1 cellular context compared by ENCODE assay signal in genomic region chr13:51221674-51222509, GRCh38.
TF ChIP-seq lines count a peak whose summit lies in the region.

TSS of gene FAM124A (plus strand) at chr13:51222398. CDS start at chr13:51222502, 104 bp downstream.

TF ChIP-seq in HepG2, 621 proteins besides CTCF, POLR2A, EP300 and RAD21 (continued from another document and continues in another):
- no peak for TF ChIP-seq HNF1A (IDR thresholded peaks at IDR 0.05; ENCODE audit: low read depth)
- TF ChIP-seq HNF1A (CRISPR knock-in tag; IDR thresholded peaks at IDR 0.05; ENCODE audit: borderline replicate concordance), result no peak
- 0 out of 2 replicates have a peak, but pooled peaks have one; percentile 1 for TF ChIP-seq SPEN (CRISPR knock-in tag; IDR thresholded peaks at IDR 0.05; ENCODE audit: low read depth)
- 0 out of 2 replicates have a peak, but pooled peaks have one; percentile 43 for TF ChIP-seq CHCHD3 (CRISPR knock-in tag; IDR thresholded peaks at IDR 0.05)
- no peak for TF ChIP-seq ZFAT (CRISPR knock-in tag; conservative IDR thresholded peaks at IDR 0.05)
- no peak for TF ChIP-seq HDAC2 (CRISPR knock-in tag; IDR thresholded peaks at IDR 0.05)
- no peak for TF ChIP-seq JDP2 (CRISPR knock-in tag; IDR thresholded peaks at IDR 0.05; ENCODE audit: borderline replicate concordance)
- no peak for TF ChIP-seq RARG (CRISPR knock-in tag; IDR thresholded peaks at IDR 0.05; ENCODE audit: low read depth)
- no peak for TF ChIP-seq HCFC1 (IDR thresholded peaks at IDR 0.05; ENCODE audit: low read depth, low read length)
- no peak for TF ChIP-seq ZNF12 (CRISPR knock-in tag; IDR thresholded peaks at IDR 0.05)
- TF ChIP-seq FLYWCH1 (CRISPR knock-in tag; IDR thresholded peaks at IDR 0.05), result no peak
- TF ChIP-seq DNMT1 (CRISPR knock-in tag; IDR thresholded peaks at IDR 0.05), result peak; percentile 62; the same call in 1 of the 2 replicates
- TF ChIP-seq PAX8 (CRISPR knock-in tag; IDR thresholded peaks at IDR 0.05; ENCODE audit: borderline replicate concordance), result no peak
- TF ChIP-seq ZMYM2 (CRISPR knock-in tag; IDR thresholded peaks at IDR 0.05), result no peak
- no peak for TF ChIP-seq NFYB (CRISPR knock-in tag; IDR thresholded peaks at IDR 0.05)
- no peak for TF ChIP-seq ZNF430 (CRISPR knock-in tag; IDR thresholded peaks at IDR 0.05)
- 0 out of 2 replicates have a peak, but pooled peaks have one; percentile 20 for TF ChIP-seq ZFY (CRISPR knock-in tag; IDR thresholded peaks at IDR 0.05)
- no peak for TF ChIP-seq CBX1 (IDR thresholded peaks at IDR 0.05; ENCODE audit: low read depth)
- TF ChIP-seq SRSF9 (IDR thresholded peaks at IDR 0.05; ENCODE audit: borderline replicate concordance, insufficient read depth, low read depth, low read length, poor library complexity, severe bottlenecking), result no peak
- peak; percentile 32; the same call in 1 of the 2 replicates for TF ChIP-seq ZNF768 (CRISPR knock-in tag; IDR thresholded peaks at IDR 0.05)
- no peak for TF ChIP-seq ZNF44 (CRISPR knock-in tag; IDR thresholded peaks at IDR 0.05)
- TF ChIP-seq KAT7 (CRISPR knock-in tag; IDR thresholded peaks at IDR 0.05; ENCODE audit: borderline replicate concordance), result no peak
- TF ChIP-seq LBX2 (CRISPR knock-in tag; IDR thresholded peaks at IDR 0.05; ENCODE audit: borderline replicate concordance), result 0 out of 2 replicates have a peak, but pooled peaks have one; percentile 43
- no peak for TF ChIP-seq GMEB2 (CRISPR knock-in tag; IDR thresholded peaks at IDR 0.05; ENCODE audit: low read depth)
- no peak for TF ChIP-seq ZNF556 (CRISPR knock-in tag; IDR thresholded peaks at IDR 0.05; ENCODE audit: borderline replicate concordance)
- no peak for TF ChIP-seq ZNF770 (CRISPR knock-in tag; IDR thresholded peaks at IDR 0.05)
- TF ChIP-seq ZNF589 (CRISPR knock-in tag; conservative IDR thresholded peaks at IDR 0.05), result no peak
- TF ChIP-seq HIC2 (CRISPR knock-in tag; IDR thresholded peaks at IDR 0.05; ENCODE audit: low read depth), result 0 out of 2 replicates have a peak, but pooled peaks have one; percentile 23
- no peak for TF ChIP-seq ZNF441 (CRISPR knock-in tag; IDR thresholded peaks at IDR 0.05; ENCODE audit: borderline replicate concordance)
- TF ChIP-seq CENPT (CRISPR knock-in tag; IDR thresholded peaks at IDR 0.05; ENCODE audit: low read depth), result no peak
- TF ChIP-seq STAT6 (CRISPR knock-in tag; IDR thresholded peaks at IDR 0.05; ENCODE audit: borderline replicate concordance), result no peak
- no peak for TF ChIP-seq SNRNP70 (IDR thresholded peaks at IDR 0.05; ENCODE audit: low read depth, low read length)
- no peak for TF ChIP-seq FOXO1 (CRISPR knock-in tag; IDR thresholded peaks at IDR 0.05)
- no peak for TF ChIP-seq JUNB (CRISPR knock-in tag; IDR thresholded peaks at IDR 0.05; ENCODE audit: borderline replicate concordance)
- TF ChIP-seq HNRNPK (IDR thresholded peaks at IDR 0.05; ENCODE audit: low read depth, low read length, poor library complexity, severe bottlenecking), result no peak
- no peak for TF ChIP-seq GABPA (IDR thresholded peaks at IDR 0.05; ENCODE audit: low read depth, low read length)
- TF ChIP-seq GABPA (CRISPR knock-in tag; IDR thresholded peaks at IDR 0.05; ENCODE audit: low read depth), result no peak
- no peak for TF ChIP-seq ISX (CRISPR knock-in tag; conservative IDR thresholded peaks at IDR 0.05)
- peak; percentile 15; the same call in 1 of the 2 replicates for TF ChIP-seq ARID4A (CRISPR knock-in tag; IDR thresholded peaks at IDR 0.05; ENCODE audit: borderline replicate concordance)
- no peak for TF ChIP-seq PAWR (CRISPR knock-in tag; IDR thresholded peaks at IDR 0.05; ENCODE audit: borderline replicate concordance)
